ENCODE assay signal across 8 cellular contexts in genomic region chr18:48538531-48539405, GRCh38. TPM values are rescaled to one million over a fixed set of nuclear protein-coding genes. Genes with fewer than 3 reads are reported as not detected.
DNase-seq lines count a peak whose midpoint lies in the region; ATAC-seq and TF ChIP-seq lines count a peak whose summit lies in the region.

TSS of gene CTIF (plus strand) at chr18:48539031. CDS start at chr18:48619566, 80,535 bp downstream.

- no peaks in the 10 kb centered on the region for H3K9me3 ChIP-seq in BLaER1 treated with 17β-estradiol and CSF1 and Interleukin-3, amounts not matched to agents 10 nM and 100 nM (replicated peaks in 1 of 11)
- no peaks in the 10 kb centered on the region for H3K9me3 ChIP-seq in left lung

- peaks cover 33% of the 10 kb centered on the region for H3K4me1 Mint-ChIP-seq in activated CD4-positive, alpha-beta T cell treated with anti-CD3 and anti-CD28 coated beads, Interleukin-2, amount 10 ng/mL, durations not matched to agents 7 days and 5 days

- peak; percentile 91 to 92 for DNase-seq in NCI-H524 (lab: John Stamatoyannopoulos, UW)
- DNase-seq in activated CD4-positive, alpha-beta T cell treated with anti-CD3 and anti-CD28 coated beads, Interleukin-2, amount 10 ng/mL, durations not matched to agents 7 days and 5 days = peak; percentile 77
- DNase-seq in dorsolateral prefrontal cortex = peak; percentile 94 to 100 (median 98)
- DNase-seq in left lung = peak; percentile 95 to 96
- DNase-seq in stimulated activated CD4-positive, alpha-beta T cell treated with anti-CD3 and anti-CD28 coated beads, Interleukin-2, amount 100 ng/mL, for 24 hours = peak; percentile 73 to 81

- H4K20me1 ChIP-seq in BLaER1 treated with 17β-estradiol and CSF1 and Interleukin-3, amounts not matched to agents 10 nM and 100 nM = peaks cover 24 to 44% (median 40%) of the 10 kb centered on the region in 11 experiments

- H3K27ac Mint-ChIP-seq in activated CD4-positive, alpha-beta T cell treated with anti-CD3 and anti-CD28 coated beads, Interleukin-2, amount 10 ng/mL, durations not matched to agents 7 days and 5 days = peak within 1 kb of the TSS; percentile 36

- POLR2A ChIA-PET in activated CD4-positive, alpha-beta T cell treated with anti-CD3 and anti-CD28 coated beads, Interleukin-2, amount 10 ng/mL, durations not matched to agents 7 days and 5 days (lab: Charles Lee) = no interaction called here

- peaks cover 0 to 6% (median 0%) of the 10 kb centered on the region in 11 experiments; a peak in 1 of 22 replicates for H3K36me3 ChIP-seq in BLaER1 treated with 17β-estradiol and CSF1 and Interleukin-3, amounts not matched to agents 10 nM and 100 nM
- no peaks in the 10 kb centered on the region for H3K36me3 ChIP-seq in left lung

- no peaks in the 10 kb centered on the region for H3K36me3 Mint-ChIP-seq in activated CD4-positive, alpha-beta T cell treated with anti-CD3 and anti-CD28 coated beads, Interleukin-2, amount 10 ng/mL, durations not matched to agents 7 days and 5 days (ENCODE audit: low read depth)

- peaks cover 26% of the 10 kb centered on the region for H3K27me3 Mint-ChIP-seq in activated CD4-positive, alpha-beta T cell treated with anti-CD3 and anti-CD28 coated beads, Interleukin-2, amount 10 ng/mL, durations not matched to agents 7 days and 5 days

- peak within 1 kb of the TSS in 10 of 11 experiments; percentile 24 to 60 (median 56); a peak in 17 of 22 replicates for H3K27ac ChIP-seq in BLaER1 treated with 17β-estradiol and CSF1 and Interleukin-3, amounts not matched to agents 10 nM and 100 nM
- H3K27ac ChIP-seq in dorsolateral prefrontal cortex (peak within 1 kb of the TSS; percentile 73 to 97 (median 92)), left lung (peak within 1 kb of the TSS; percentile 86 to 90)

- TF ChIP-seq CTCF in dorsolateral prefrontal cortex (IDR thresholded peaks at IDR 0.05 in 54 of 56, conservative IDR thresholded peaks at IDR 0.05 in 2 of 56; ENCODE audit: low read depth in 1 of 56, partially characterized antibody in 56 of 56) (peak in 26 of 56 donors; percentile 7 to 47 (median 32)), left lung (IDR thresholded peaks at IDR 0.05) (no peak)

- peaks cover 0 to 43% (median 34%) of the 10 kb centered on the region in 11 experiments; a peak in 18 of 22 replicates for H3K27me3 ChIP-seq in BLaER1 treated with 17β-estradiol and CSF1 and Interleukin-3, amounts not matched to agents 10 nM and 100 nM
- H3K27me3 ChIP-seq in dorsolateral prefrontal cortex (no peaks in the 10 kb centered on the region), left lung (peaks cover 0 to 5% of the 10 kb centered on the region in 2 donors)

- peak within 1 kb of the TSS; percentile 63 to 82 (median 80) for H3K9ac ChIP-seq in BLaER1 treated with 17β-estradiol and CSF1 and Interleukin-3, amounts not matched to agents 10 nM and 100 nM

- H3K4me3 Mint-ChIP-seq in activated CD4-positive, alpha-beta T cell treated with anti-CD3 and anti-CD28 coated beads, Interleukin-2, amount 10 ng/mL, durations not matched to agents 7 days and 5 days = peak within 1 kb of the TSS; percentile 87

- intact Hi-C loops in dorsolateral prefrontal cortex (cut with DNase I) = loop anchor here in 1 of 2 donors (5.0 kb wide), 1 partner anchor 119 kb away; no protein-coding TSS in a partner anchor
- intact Hi-C loops in left lung (cut with DNase I) = no loop called here

- H3K4me1 ChIP-seq in BLaER1 treated with 17β-estradiol and CSF1 and Interleukin-3, amounts not matched to agents 10 nM and 100 nM = peaks cover 5 to 19% (median 14%) of the 10 kb centered on the region in 10 experiments; a peak in 17 of 20 replicates
- peaks cover 6 to 14% of the 10 kb centered on the region in 2 donors for H3K4me1 ChIP-seq in left lung

- no peaks in the 10 kb centered on the region for H3K9me3 Mint-ChIP-seq in activated CD4-positive, alpha-beta T cell treated with anti-CD3 and anti-CD28 coated beads, Interleukin-2, amount 10 ng/mL, durations not matched to agents 7 days and 5 days

- CTCF ChIA-PET in activated CD4-positive, alpha-beta T cell treated with anti-CD3 and anti-CD28 coated beads, Interleukin-2, amount 10 ng/mL, durations not matched to agents 7 days and 5 days (lab: Charles Lee) = no interaction called here

- peak within 1 kb of the TSS; percentile 94 to 100 (median 100) for H3K4me2 ChIP-seq in BLaER1 treated with 17β-estradiol and CSF1 and Interleukin-3, amounts not matched to agents 10 nM and 100 nM

- H3K4me3 ChIP-seq in BLaER1 treated with 17β-estradiol and CSF1 and Interleukin-3, amounts not matched to agents 10 nM and 100 nM = peak within 1 kb of the TSS; percentile 73 to 95 (median 81)
- H3K4me3 ChIP-seq in dorsolateral prefrontal cortex = peak within 1 kb of the TSS; percentile 61 to 97 (median 86)
- H3K4me3 ChIP-seq in left lung = peak within 1 kb of the TSS; percentile 89 to 91

- ATAC-seq in GM19324 (IDR thresholded peaks at IDR 0.05; ENCODE audit: low FRiP score, unreplicated experiment) (peak; percentile 69), HG03442 (IDR thresholded peaks at IDR 0.05; ENCODE audit: unreplicated experiment) (peak; percentile 81), left lung (peak; percentile 87)

RNA-seq across cellular contexts. Expression of gene CTIF, which starts in this region (rescaled TPM):
- total RNA-seq in activated CD4-positive, alpha-beta T cell treated with anti-CD3 and anti-CD28 coated beads, Interleukin-2, amount 10 ng/mL, durations not matched to agents 7 days and 5 days = 1 to 10 TPM; 1.5 to 2.7 TPM
- total RNA-seq in dorsolateral prefrontal cortex (100 to 1,000 TPM; 148 to 308 (median 218) TPM), left lung (10 to 100 TPM; 37.1 to 46.1 TPM)

Comparison
In these comparisons a context has a peak if more than half of its experiments do, and no peak if none do; other contexts are left out.
1. Peak in every context shown above with its lines: DNase-seq, ATAC-seq, H3K4me3 ChIP-seq and H3K27ac ChIP-seq.
2. RNA of gene CTIF (total RNA-seq): 148 to 308 TPM in dorsolateral prefrontal cortex and 37.1 to 46.1 TPM in left lung; 1.5 to 2.7 TPM in activated CD4-positive, alpha-beta T cell treated with anti-CD3 and anti-CD28 coated beads, Interleukin-2, amount 10 ng/mL, durations not matched to agents 7 days and 5 days; every median in the first group is over 10 times any median in the second.